1 cellular context compared by ENCODE assay signal in genomic region chr2:15780912-15781574, GRCh38.
TF ChIP-seq lines count a peak whose summit lies in the region.

No MANE protein-coding gene starts in this region.

TF ChIP-seq in GM12878, 131 proteins besides CTCF, POLR2A, EP300 and RAD21:
- TF ChIP-seq PAX5 (IDR thresholded peaks at IDR 0.05; ENCODE audit: borderline replicate concordance, low read depth, low read length) (no peak), BCL3 (IDR thresholded peaks at IDR 0.05; ENCODE audit: borderline replicate concordance, insufficient read depth, low read depth, low read length, poor library complexity, severe bottlenecking) (peak; percentile 50)
